1 cellular context compared by ENCODE assay signal in the genomic region with DNA sequence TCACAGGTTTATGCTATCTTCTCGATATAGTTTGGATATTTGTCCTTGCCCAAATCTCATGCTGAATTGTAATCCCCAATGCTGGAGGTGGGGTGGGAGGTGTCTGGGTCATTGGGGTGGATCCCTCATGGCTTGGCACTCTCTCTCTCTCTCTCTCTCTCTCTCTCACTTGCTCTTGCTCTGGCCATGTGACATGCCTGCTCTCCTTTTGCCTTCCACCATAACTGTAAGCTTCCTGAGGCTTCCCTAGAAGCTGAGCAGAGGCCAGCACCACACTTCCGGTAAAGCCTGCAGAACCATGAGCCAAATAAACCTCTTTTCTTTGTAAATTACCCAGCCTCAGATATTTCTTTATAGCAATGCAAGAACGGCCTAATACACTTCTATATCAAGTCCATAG.
TF ChIP-seq lines count a peak whose summit lies in the region.

No MANE protein-coding gene starts in this region.

TF ChIP-seq in HEK293, 187 proteins besides CTCF, POLR2A, EP300 and RAD21 (continued from another document):
- TF ChIP-seq, protein P1, sequence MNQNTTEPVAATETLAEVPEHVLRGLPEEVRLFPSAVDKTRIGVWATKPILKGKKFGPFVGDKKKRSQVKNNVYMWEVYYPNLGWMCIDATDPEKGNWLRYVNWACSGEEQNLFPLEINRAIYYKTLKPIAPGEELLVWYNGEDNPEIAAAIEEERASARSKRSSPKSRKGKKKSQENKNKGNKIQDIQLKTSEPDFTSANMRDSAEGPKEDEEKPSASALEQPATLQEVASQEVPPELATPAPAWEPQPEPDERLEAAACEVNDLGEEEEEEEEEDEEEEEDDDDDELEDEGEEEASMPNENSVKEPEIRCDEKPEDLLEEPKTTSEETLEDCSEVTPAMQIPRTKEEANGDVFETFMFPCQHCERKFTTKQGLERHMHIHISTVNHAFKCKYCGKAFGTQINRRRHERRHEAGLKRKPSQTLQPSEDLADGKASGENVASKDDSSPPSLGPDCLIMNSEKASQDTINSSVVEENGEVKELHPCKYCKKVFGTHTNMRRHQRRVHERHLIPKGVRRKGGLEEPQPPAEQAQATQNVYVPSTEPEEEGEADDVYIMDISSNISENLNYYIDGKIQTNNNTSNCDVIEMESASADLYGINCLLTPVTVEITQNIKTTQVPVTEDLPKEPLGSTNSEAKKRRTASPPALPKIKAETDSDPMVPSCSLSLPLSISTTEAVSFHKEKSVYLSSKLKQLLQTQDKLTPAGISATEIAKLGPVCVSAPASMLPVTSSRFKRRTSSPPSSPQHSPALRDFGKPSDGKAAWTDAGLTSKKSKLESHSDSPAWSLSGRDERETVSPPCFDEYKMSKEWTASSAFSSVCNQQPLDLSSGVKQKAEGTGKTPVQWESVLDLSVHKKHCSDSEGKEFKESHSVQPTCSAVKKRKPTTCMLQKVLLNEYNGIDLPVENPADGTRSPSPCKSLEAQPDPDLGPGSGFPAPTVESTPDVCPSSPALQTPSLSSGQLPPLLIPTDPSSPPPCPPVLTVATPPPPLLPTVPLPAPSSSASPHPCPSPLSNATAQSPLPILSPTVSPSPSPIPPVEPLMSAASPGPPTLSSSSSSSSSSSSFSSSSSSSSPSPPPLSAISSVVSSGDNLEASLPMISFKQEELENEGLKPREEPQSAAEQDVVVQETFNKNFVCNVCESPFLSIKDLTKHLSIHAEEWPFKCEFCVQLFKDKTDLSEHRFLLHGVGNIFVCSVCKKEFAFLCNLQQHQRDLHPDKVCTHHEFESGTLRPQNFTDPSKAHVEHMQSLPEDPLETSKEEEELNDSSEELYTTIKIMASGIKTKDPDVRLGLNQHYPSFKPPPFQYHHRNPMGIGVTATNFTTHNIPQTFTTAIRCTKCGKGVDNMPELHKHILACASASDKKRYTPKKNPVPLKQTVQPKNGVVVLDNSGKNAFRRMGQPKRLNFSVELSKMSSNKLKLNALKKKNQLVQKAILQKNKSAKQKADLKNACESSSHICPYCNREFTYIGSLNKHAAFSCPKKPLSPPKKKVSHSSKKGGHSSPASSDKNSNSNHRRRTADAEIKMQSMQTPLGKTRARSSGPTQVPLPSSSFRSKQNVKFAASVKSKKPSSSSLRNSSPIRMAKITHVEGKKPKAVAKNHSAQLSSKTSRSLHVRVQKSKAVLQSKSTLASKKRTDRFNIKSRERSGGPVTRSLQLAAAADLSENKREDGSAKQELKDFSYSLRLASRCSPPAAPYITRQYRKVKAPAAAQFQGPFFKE (tag by site-specific recombination; IDR thresholded peaks at IDR 0.05; ENCODE audit: borderline replicate concordance): no peak
